Comparison of ENCODE assay signal across 8 cellular contexts in the genomic region with DNA sequence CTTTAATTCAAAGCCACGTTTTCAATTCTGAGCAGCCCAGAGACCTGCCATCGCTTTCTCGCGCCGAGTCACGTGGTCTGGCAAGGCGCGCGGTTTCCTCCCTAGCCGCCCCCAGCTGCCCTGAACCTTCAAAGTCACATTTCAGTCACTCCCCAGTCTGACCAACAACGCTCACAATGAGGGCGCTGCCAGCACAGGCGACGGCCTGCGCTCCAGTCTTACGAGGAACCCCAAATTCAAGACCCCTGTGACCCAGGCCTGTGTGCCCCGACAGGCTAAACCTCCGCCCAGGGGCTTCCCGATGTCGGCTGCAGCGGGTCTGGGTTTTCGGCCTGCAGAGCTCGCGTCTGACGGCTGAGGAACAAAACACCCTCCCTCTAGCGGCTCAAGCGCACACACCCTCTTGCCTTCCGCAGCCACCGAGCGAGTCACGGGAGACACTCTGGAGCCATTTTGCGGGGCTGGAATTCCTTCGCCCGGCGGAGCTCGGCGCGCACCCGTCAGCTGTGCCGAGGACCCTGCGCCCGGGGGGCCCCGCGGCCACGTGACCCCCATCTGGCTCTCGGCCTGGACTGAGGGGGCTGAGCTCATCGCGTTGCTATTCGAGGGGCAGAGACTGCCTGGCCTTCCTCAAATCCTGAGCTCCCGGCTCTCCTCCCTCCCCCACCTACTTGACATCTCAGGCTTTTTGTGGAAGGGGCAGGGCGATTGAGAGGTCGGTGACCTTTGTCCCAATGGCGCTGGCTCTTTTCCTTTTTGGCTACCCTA.
DNase-seq lines count a peak whose midpoint lies in the region; FAIRE-seq and TF ChIP-seq lines count a peak whose summit lies in the region.

No MANE protein-coding gene starts in this region.

- TF ChIP-seq CTCF in GM10266 (IDR thresholded peaks at IDR 0.05; ENCODE audit: control insufficient read depth, insufficient read depth, low read depth, missing control alignments) (peak; percentile 47), HFFc6 (IDR thresholded peaks at IDR 0.05) (peak; percentile 81), WERI-Rb-1 (IDR thresholded peaks at IDR 0.05; ENCODE audit: low read depth, low read length) (peak; percentile 59), bronchial epithelial cell (IDR thresholded peaks at IDR 0.05; ENCODE audit: insufficient read depth, low read length, severe bottlenecking) (peak; percentile 83)

- H3K4me3 ChIP-seq in WERI-Rb-1 (ENCODE audit: low read depth, low read length): peak overlapping the region; percentile 36
- peak overlapping the region; percentile 42 for H3K4me3 ChIP-seq in bronchial epithelial cell (ENCODE audit: low read depth, low read length)
- peak overlapping the region; percentile 61 to 81 (median 75) for H3K4me3 ChIP-seq in skeletal muscle tissue (ENCODE audit: low read length in 3 of 3)

- H3K27me3 Mint-ChIP-seq in HFFc6 (ENCODE audit: insufficient read depth): peaks cover 14% of the 10 kb centered on the region

- H3K27ac Mint-ChIP-seq in HFFc6: peak overlapping the region; percentile 96

- H3K27me3 ChIP-seq in WERI-Rb-1 (ENCODE audit: insufficient read depth, low read depth, severe bottlenecking) (no peaks in the 10 kb centered on the region), bronchial epithelial cell (ENCODE audit: control insufficient read depth, insufficient read depth, low read length) (no peaks in the 10 kb centered on the region), skeletal muscle tissue (ENCODE audit: control insufficient read depth in 3 of 3, insufficient read depth in 3 of 3, low read length in 3 of 3) (no peaks in the 10 kb centered on the region)

- no peak for FAIRE-seq in bronchial epithelial cell (lab: Jason Lieb, UNC)

- H3K9ac ChIP-seq in skeletal muscle tissue (ENCODE audit: low read depth in 1 of 3, low read length in 3 of 3): peak overlapping the region; percentile 88 to 98 (median 94)

- DNase-seq in GM10266 (ENCODE audit: extremely low spot score) (peak; percentile 67), HFFc6 (peak; percentile 89), NCI-H146 treated with DMSO at 0.1 percent for 48 hours (lab: John Stamatoyannopoulos, UW; ENCODE audit: unreplicated experiment) (peak; percentile 1), WERI-Rb-1 (peak; percentile 69), bronchial epithelial cell (ENCODE audit: low read depth) (peak; percentile 62), iPS-NIHi11 (ENCODE audit: low spot score) (peak; percentile 86), AML-193 (lab: John Stamatoyannopoulos, UW) (no peak)

- H3K9me3 ChIP-seq in WERI-Rb-1 (ENCODE audit: severe bottlenecking) (no peaks in the 10 kb centered on the region), skeletal muscle tissue (ENCODE audit: control insufficient read depth in 3 of 3, low read length in 3 of 3) (no peaks in the 10 kb centered on the region)

- H3K27ac ChIP-seq in WERI-Rb-1: peak overlapping the region; percentile 74
- peak overlapping the region; percentile 98 for H3K27ac ChIP-seq in skeletal muscle tissue (ENCODE audit: low read depth, low read length)

- peaks cover 63% of the 10 kb centered on the region for H3K4me1 Mint-ChIP-seq in HFFc6 (ENCODE audit: low read depth)

- H3K9me3 Mint-ChIP-seq in HFFc6: no peaks in the 10 kb centered on the region

- H3K36me3 Mint-ChIP-seq in HFFc6 (ENCODE audit: low read depth): peaks cover 42% of the 10 kb centered on the region

- peak overlapping the region; percentile 84 for H3K4me3 Mint-ChIP-seq in HFFc6

- no peaks in the 10 kb centered on the region for H3K36me3 ChIP-seq in WERI-Rb-1
- no peaks in the 10 kb centered on the region for H3K36me3 ChIP-seq in bronchial epithelial cell (ENCODE audit: control insufficient read depth, insufficient read depth, low read length)
- peaks cover 0 to 8% (median 5%) of the 10 kb centered on the region in 3 donors for H3K36me3 ChIP-seq in skeletal muscle tissue (ENCODE audit: control insufficient read depth in 3 of 3, insufficient read depth in 3 of 3, low read length in 3 of 3)

- H3K4me1 ChIP-seq in skeletal muscle tissue (ENCODE audit: control insufficient read depth in 3 of 3, insufficient read depth in 3 of 3, low read length in 3 of 3): peaks cover 21 to 29% (median 24%) of the 10 kb centered on the region in 3 donors

Comparison
In these comparisons a context has a peak if more than half of its experiments do, and no peak if none do; other contexts are left out.
1. DNase-seq: peak in GM10266 (single experiment), HFFc6 (single experiment), NCI-H146 treated with DMSO at 0.1 percent for 48 hours (single experiment), WERI-Rb-1 (single experiment), bronchial epithelial cell (single experiment) and iPS-NIHi11 (single experiment); none in AML-193 (0 of 2).
2. Peak in every context shown above with its lines, with median percentiles within 50 percentile points of each other: CTCF ChIP-seq and H3K4me3 ChIP-seq.